29 cellular contexts compared by ENCODE assay signal in the genomic region with DNA sequence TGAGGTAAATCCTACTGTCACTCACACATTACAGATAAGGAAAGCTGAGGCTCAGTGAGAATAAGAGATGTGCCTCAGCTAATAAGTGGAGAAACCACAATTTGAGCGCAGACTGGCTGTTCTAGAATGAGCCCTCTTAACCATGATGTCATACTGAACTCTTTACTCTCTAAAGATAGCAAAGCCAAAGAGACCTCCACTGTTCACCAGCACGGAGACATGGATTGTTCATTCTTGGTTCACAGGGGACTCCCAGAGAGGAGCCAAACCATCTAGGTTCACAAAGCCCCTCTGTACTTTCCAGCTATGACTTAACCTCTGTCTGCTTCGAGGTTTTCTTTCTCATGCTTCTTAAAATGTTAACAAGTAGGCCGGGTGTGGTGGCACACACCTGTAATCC.
"Had no signal": no experiment of that assay in that cellular context is flagged by ENCODE, and none has a peak within 500 bp of the region (broad histone marks: within the 10 kb centered on the region; RNA-seq: fewer than 3 reads in every experiment).

No MANE protein-coding gene starts in this region.

- H3K4me2 ChIP-seq: hepatocyte had no signal

- H3K27me3 ChIP-seq: foreskin keratinocyte, heart left ventricle, hepatocyte, right atrium auricular region, suprapubic skin, transverse colon, uterus had no signal

- H3K9me3 Mint-ChIP-seq: memory B cell; naive B cell; natural killer cell treated with Interleukin-12 subunit alpha and Interleukin-12 subunit beta and Interleukin-15 and Interleukin-18, amount 100 ng/mL, for 72 hours; neural crest cell had no signal

- H3K36me3 ChIP-seq: gastroesophageal sphincter, suprapubic skin, transverse colon, upper lobe of right lung, uterus had no signal

- H3K4me1 ChIP-seq: esophagus muscularis mucosa, foreskin keratinocyte, gastroesophageal sphincter, parathyroid adenoma, right atrium auricular region, suprapubic skin, transverse colon, upper lobe of right lung, uterus had no signal

- H3K9me3 ChIP-seq: esophagus muscularis mucosa, gastroesophageal sphincter, heart left ventricle, mucosa of descending colon, right atrium auricular region, suprapubic skin, transverse colon, upper lobe of right lung, uterus had no signal

- H3K27ac Mint-ChIP-seq: memory B cell; naive B cell; natural killer cell treated with Interleukin-12 subunit alpha and Interleukin-12 subunit beta and Interleukin-15 and Interleukin-18, amount 100 ng/mL, for 72 hours; stimulated activated naive CD8-positive, alpha-beta T cell treated with anti-CD3 and anti-CD28 coated beads, Interleukin-15, amount 100 ng/mL, for 72 hours had no signal

- ATAC-seq: foreskin keratinocyte; gastroesophageal sphincter; left lobe of liver; mucosa of descending colon; natural killer cell treated with Interleukin-12 subunit alpha and Interleukin-12 subunit beta and Interleukin-15 and Interleukin-18, amount 100 ng/mL, for 72 hours; stimulated activated naive CD8-positive, alpha-beta T cell treated with anti-CD3 and anti-CD28 coated beads, Interleukin-15, amount 100 ng/mL, for 72 hours; upper lobe of right lung had no signal

- H2AFZ ChIP-seq: hepatocyte, parathyroid adenoma had no signal

- H3K9ac ChIP-seq: parathyroid adenoma had no signal

- H3K27ac ChIP-seq: coronary artery, esophagus muscularis mucosa, foreskin keratinocyte, gastroesophageal sphincter, heart left ventricle, hepatocyte, parathyroid adenoma, right atrium auricular region, suprapubic skin, transverse colon, upper lobe of right lung, uterus had no signal

- H3K36me3 Mint-ChIP-seq: memory B cell; naive B cell; natural killer cell treated with Interleukin-12 subunit alpha and Interleukin-12 subunit beta and Interleukin-15 and Interleukin-18, amount 100 ng/mL, for 72 hours had no signal

- H3K4me3 ChIP-seq: coronary artery, esophagus muscularis mucosa, gastroesophageal sphincter, heart left ventricle, hepatocyte, lung, mucosa of descending colon, right atrium auricular region, suprapubic skin, transverse colon, upper lobe of right lung, uterus had no signal

- DNase-seq: dermis blood vessel endothelial cell; effector memory CD4-positive, alpha-beta T cell; foreskin keratinocyte; heart left ventricle; kidney; mucosa of descending colon; naive B cell; small intestine; stimulated activated CD4-positive, alpha-beta T cell treated with anti-CD3 and anti-CD28 coated beads, Interleukin-12 subunit alpha, Interleukin-12 subunit beta, amount 100 ng/mL, for 4 hours; stimulated activated CD4-positive, alpha-beta T cell treated with anti-CD3 and anti-CD28 coated beads, Interleukin-1b, Interleukin-23, amount 100 ng/mL, for 48 hours; stimulated activated CD4-positive, alpha-beta T cell treated with anti-CD3 and anti-CD28 coated beads, Interleukin-4, amount 100 ng/mL, for 1 hour; stimulated activated CD8-positive, alpha-beta memory T cell treated with anti-CD3 and anti-CD28 coated beads, Interleukin-4, amount 100 ng/mL, for 48 hours; stimulated activated naive CD4-positive, alpha-beta T cell; stimulated activated naive CD8-positive, alpha-beta T cell treated with anti-CD3 and anti-CD28 coated beads, Interleukin-15, amount 100 ng/mL, for 72 hours; transverse colon; upper lobe of right lung; uterus had no signal
